Comparison of ENCODE assay signal across 27 cellular contexts in the genomic region with DNA sequence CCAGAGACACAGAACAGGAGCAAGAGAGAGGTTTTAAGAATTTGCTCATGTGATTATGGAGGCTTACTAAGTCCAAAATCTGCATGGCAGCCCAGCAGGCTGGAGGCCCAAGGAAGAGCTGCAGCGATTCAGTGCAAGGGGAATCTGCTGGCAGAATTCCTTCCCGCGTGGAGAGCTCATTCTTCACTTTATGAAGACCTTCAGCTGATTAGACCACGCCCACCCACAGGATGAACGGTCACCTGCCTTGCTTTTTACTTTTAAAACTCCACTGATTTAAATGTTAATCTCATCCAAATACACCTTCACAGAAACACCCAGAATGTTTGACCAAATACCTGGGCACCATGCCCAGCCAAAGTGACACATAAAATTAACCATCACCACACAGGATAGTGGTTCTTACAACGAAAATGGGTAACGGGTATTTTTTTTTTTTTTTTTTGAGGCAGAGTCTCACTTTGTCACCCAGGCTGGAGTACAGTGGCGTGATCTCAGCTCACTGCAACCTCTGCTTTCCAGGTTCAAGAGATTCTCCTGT. TPM values are rescaled to one million over a fixed set of nuclear protein-coding genes. Genes with fewer than 3 reads are reported as not detected.
"Had no signal": no experiment of that assay in that cellular context is flagged by ENCODE, and none has a peak within 500 bp of the region (broad histone marks: within the 10 kb centered on the region; RNA-seq: fewer than 3 reads in every experiment).

No MANE protein-coding gene starts in this region.

- H3K36me3 ChIP-seq: ovary, transverse colon, uterus had no signal

- H3K4me1 ChIP-seq: psoas muscle, uterus had no signal

- FAIRE-seq: astrocyte had no signal

- H3K27me3 ChIP-seq: gastrocnemius medialis, ovary, uterus had no signal

- DNase-seq: activated B cell treated with CpG ODN at 0.5 μM for 24 hours; activated CD4-positive, alpha-beta T cell treated with anti-CD3 and anti-CD28 coated beads for 36 hours; activated CD4-positive, alpha-beta T cell treated with anti-CD3 and anti-CD28 coated beads, Interleukin-2, amount 50 U/mL, for 4 hours; activated CD8-positive, alpha-beta memory T cell treated with anti-CD3 and anti-CD28 coated beads, Interleukin-2, amount 50 U/mL, for 48 hours; activated naive CD4-positive, alpha-beta T cell treated with Interleukin-2 at 50 U/mL for 16 hours; activated naive CD8-positive, alpha-beta T cell treated with anti-CD3 and anti-CD28 coated beads for 36 hours; activated T-cell treated with anti-CD3 and anti-CD28 coated beads, Interleukin-2, amount 50 U/mL, for 4 hours; cerebellar nuclear complex; endodermal cell; esophagus squamous epithelium; gastrocnemius medialis; head of caudate nucleus; hypothalamus; ovary; psoas muscle; right cardiac atrium; stimulated activated naive CD8-positive, alpha-beta T cell treated with anti-CD3 and anti-CD28 coated beads, Interleukin-15, amount 100 ng/mL, for 72 hours; T-helper 9 cell; transverse colon; uterus had no signal

- H3K9me3 ChIP-seq: esophagus squamous epithelium, gastrocnemius medialis, ovary, psoas muscle, suprapubic skin, transverse colon, uterus had no signal

- H3K27ac ChIP-seq: coronary artery, esophagus squamous epithelium, gastrocnemius medialis, ovary, psoas muscle, suprapubic skin, transverse colon, uterus had no signal

- ATAC-seq: activated CD4-positive, alpha-beta T cell treated with anti-CD3 and anti-CD28 coated beads for 36 hours; activated T-cell treated with anti-CD3 and anti-CD28 coated beads, Interleukin-2, amount 50 U/mL, for 4 hours; gastrocnemius medialis; natural killer cell treated with Interleukin-12 subunit alpha and Interleukin-12 subunit beta and Interleukin-15 and Interleukin-18, amount 100 ng/mL, for 72 hours; psoas muscle; right cardiac atrium; stimulated activated effector memory CD8-positive, alpha-beta T cell treated with anti-CD3 and anti-CD28 coated beads, Interleukin-12 subunit alpha, Interleukin-12 subunit beta, amount 100 ng/mL, for 72 hours; stimulated activated naive CD8-positive, alpha-beta T cell treated with anti-CD3 and anti-CD28 coated beads, Interleukin-15, amount 100 ng/mL, for 72 hours had no signal

- H3K4me3 ChIP-seq: coronary artery, esophagus squamous epithelium, gastrocnemius medialis, ovary, psoas muscle, suprapubic skin, transverse colon, uterus had no signal

RNA-seq across cellular contexts. Expression of a gene that starts 10.9 kb away (rescaled TPM):
- total RNA-seq: activated B cell treated with CpG ODN at 0.5 μM for 24 hours; activated CD4-positive, alpha-beta T cell treated with anti-CD3 and anti-CD28 coated beads for 36 hours; activated CD8-positive, alpha-beta memory T cell treated with anti-CD3 and anti-CD28 coated beads for 36 hours; activated naive CD8-positive, alpha-beta T cell treated with anti-CD3 and anti-CD28 coated beads for 36 hours; activated T-cell treated with anti-CD3 and anti-CD28 coated beads, Interleukin-2, amount 50 U/mL, for 4 hours; astrocyte; endodermal cell; esophagus squamous epithelium; gastrocnemius medialis; liver; natural killer cell treated with Interleukin-12 subunit alpha and Interleukin-12 subunit beta and Interleukin-15 and Interleukin-18, amount 100 ng/mL, for 72 hours; ovary; psoas muscle; right cardiac atrium; transverse colon had no signal
- polyA plus RNA-seq: liver, ovary, psoas muscle, right cardiac atrium had no signal
